ENCODE assay signal across 10 cellular contexts in the genomic region with DNA sequence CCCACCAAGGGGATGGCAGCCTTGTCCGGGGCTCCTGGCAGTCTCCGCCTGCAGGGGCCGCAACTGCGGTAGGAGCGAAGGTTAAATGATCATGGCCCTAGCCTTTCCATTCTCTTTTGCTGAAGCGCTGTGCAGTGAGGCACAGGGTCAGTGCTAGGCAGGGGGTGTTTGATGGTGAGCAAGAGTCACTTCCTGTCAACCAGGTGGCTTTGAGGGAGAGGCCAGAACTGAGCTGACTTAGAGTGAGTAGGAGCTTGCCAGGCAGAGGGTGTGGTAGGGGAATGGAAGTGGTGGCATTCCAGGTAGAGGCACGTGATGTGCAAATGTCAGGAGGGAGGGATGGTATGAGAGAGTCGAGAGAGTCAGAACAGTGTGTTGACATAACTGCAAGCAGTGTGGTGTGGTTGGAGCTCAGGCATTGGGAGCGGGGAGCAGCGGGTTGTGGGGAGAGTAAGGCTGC. TPM values are rescaled to one million over a fixed set of nuclear protein-coding genes. Genes with fewer than 3 reads are reported as not detected.
DNase-seq lines count a peak whose midpoint lies in the region; ATAC-seq, FAIRE-seq and TF ChIP-seq lines count a peak whose summit lies in the region.
"Had no signal": no experiment of that assay in that cellular context is flagged by ENCODE, and none has a peak within 500 bp of the region (broad histone marks: within the 10 kb centered on the region; RNA-seq: fewer than 3 reads in every experiment).

No MANE protein-coding gene starts in this region.

- H2BK5ac ChIP-seq in mesendoderm (ENCODE audit: low read length), result no peak overlapping the region

- no peak overlapping the region for H2BK120ac ChIP-seq in mesendoderm (ENCODE audit: low read depth, low read length)

- no peak for TF ChIP-seq CTCF in A549 (IDR thresholded peaks at IDR 0.05)

- H3K23ac ChIP-seq in mesendoderm (ENCODE audit: low read length), result no peak overlapping the region

- H3K27me3 ChIP-seq in H7 (ENCODE audit: control insufficient read depth, insufficient read depth, low read length) (no peaks in the 10 kb centered on the region), mesendoderm (ENCODE audit: insufficient read depth, low read length, poor library complexity) (no peaks in the 10 kb centered on the region)

- H3K79me1 ChIP-seq in mesendoderm (ENCODE audit: low read length), result no peaks in the 10 kb centered on the region

- H3K4me2 ChIP-seq in A549 (no peak overlapping the region), mesendoderm (ENCODE audit: low read length) (no peak overlapping the region)

- H3K27me3 Mint-ChIP-seq in activated naive CD8-positive, alpha-beta T cell treated with anti-CD3 and anti-CD28 coated beads, Interleukin-2, amount 10 ng/mL, durations not matched to agents 7 days and 5 days, result no peaks in the 10 kb centered on the region

- H3K56ac ChIP-seq in mesendoderm (ENCODE audit: low read length), result no peak overlapping the region

- 86% methylated on average over 10 of the region's 10 CpGs for WGBS in A549 (ENCODE audit: missing lambda C conversion rate)
- no CpG with 5 or more reads among the region's 10 CpGs for WGBS in mesendoderm (ENCODE audit: extremely low coverage, insufficient coverage, low lambda C conversion rate)

- H3K9ac ChIP-seq in mesendoderm (ENCODE audit: low read length), result no peak overlapping the region

- H3K36me3 ChIP-seq in H7 (replicated peaks; ENCODE audit: control insufficient read depth, insufficient read depth, low read length), result no peaks in the 10 kb centered on the region
- H3K36me3 ChIP-seq in mesendoderm (ENCODE audit: control insufficient read depth, insufficient read depth, low read length), result no peaks in the 10 kb centered on the region

- H3K4me1 Mint-ChIP-seq in activated naive CD8-positive, alpha-beta T cell treated with anti-CD3 and anti-CD28 coated beads, Interleukin-2, amount 10 ng/mL, durations not matched to agents 7 days and 5 days, result peaks cover 9% of the 10 kb centered on the region

- POLR2A ChIA-PET in A549 (lab: Yijun Ruan, JAX), result no interaction called here
- POLR2A ChIA-PET in activated naive CD8-positive, alpha-beta T cell treated with anti-CD3 and anti-CD28 coated beads, Interleukin-2, amount 10 ng/mL, durations not matched to agents 7 days and 5 days (lab: Charles Lee), result interaction anchor here (1.1 kb wide), 1 partner anchor 31 kb away, joined by 10 read pairs; no protein-coding TSS in a partner anchor

- no peak overlapping the region for H4K5ac ChIP-seq in mesendoderm (ENCODE audit: low read length)

- no peak overlapping the region for H3K4me3 ChIP-seq in A549
- no peak overlapping the region for H3K4me3 ChIP-seq in H7 (ENCODE audit: insufficient read depth, low read depth, low read length)
- H3K4me3 ChIP-seq in mesendoderm (ENCODE audit: low read length), result no peak overlapping the region

- H4K8ac ChIP-seq in mesendoderm (ENCODE audit: low read depth, low read length), result no peak overlapping the region

- no peak overlapping the region for H2AK5ac ChIP-seq in mesendoderm (ENCODE audit: low read length)

- no peak overlapping the region for H3K4me3 Mint-ChIP-seq in activated naive CD8-positive, alpha-beta T cell treated with anti-CD3 and anti-CD28 coated beads, Interleukin-2, amount 10 ng/mL, durations not matched to agents 7 days and 5 days

- peak overlapping the region; percentile 46 for H3K27ac Mint-ChIP-seq in activated naive CD8-positive, alpha-beta T cell treated with anti-CD3 and anti-CD28 coated beads, Interleukin-2, amount 10 ng/mL, durations not matched to agents 7 days and 5 days

- no peak for FAIRE-seq in A549 (lab: Jason Lieb, UNC)

- no peaks in the 10 kb centered on the region for H3K79me2 ChIP-seq in mesendoderm (ENCODE audit: control insufficient read depth, insufficient read depth, low read length)

- no peak overlapping the region for H2BK15ac ChIP-seq in mesendoderm (replicated peaks; ENCODE audit: low read depth)

- H3K4me1 ChIP-seq in A549 (peaks cover 36% of the 10 kb centered on the region), mesendoderm (ENCODE audit: control insufficient read depth, low read depth, low read length) (no peaks in the 10 kb centered on the region)

- peak overlapping the region; percentile 87 to 90; a peak in 4 of 6 replicates for H3K27ac ChIP-seq in A549
- no peak overlapping the region for H3K27ac ChIP-seq in mesendoderm (ENCODE audit: low read depth, low read length)

- peaks cover 22% of the 10 kb centered on the region for H3K36me3 Mint-ChIP-seq in activated naive CD8-positive, alpha-beta T cell treated with anti-CD3 and anti-CD28 coated beads, Interleukin-2, amount 10 ng/mL, durations not matched to agents 7 days and 5 days

- H3K9me3 Mint-ChIP-seq in activated naive CD8-positive, alpha-beta T cell treated with anti-CD3 and anti-CD28 coated beads, Interleukin-2, amount 10 ng/mL, durations not matched to agents 7 days and 5 days, result no peaks in the 10 kb centered on the region
- H3K9me3 Mint-ChIP-seq: immature natural killer cell had no signal

- H3K9me3 ChIP-seq in A549, result no peaks in the 10 kb centered on the region

- ATAC-seq in A549, result no peak
- peak; percentile 42 for ATAC-seq in activated naive CD8-positive, alpha-beta T cell treated with anti-CD3 and anti-CD28 coated beads, Interleukin-2, amount 10 ng/mL, durations not matched to agents 7 days and 5 days (ENCODE audit: low read depth)
- ATAC-seq in GM19455 (IDR thresholded peaks at IDR 0.05; ENCODE audit: unreplicated experiment), result no peak

- no peak for TF ChIP-seq EP300 in A549 (IDR thresholded peaks at IDR 0.05)

- TF ChIP-seq POLR2A in A549 (IDR thresholded peaks at IDR 0.05; ENCODE audit: low read length), result no peak; the same call in 1 of the 2 replicates

- DNase-seq in A549 (ENCODE audit: low read depth in 1 of 2, low spot score in 1 of 2) (peak in 1 of 2 experiments; percentile 18), H7 (peak; percentile 72), mesendoderm (peak; percentile 52), DMS 273 (lab: John Stamatoyannopoulos, UW; ENCODE audit: unreplicated experiment) (no peak), NCI-H146 (lab: John Stamatoyannopoulos, UW) (no peak), NCI-H2081 (lab: John Stamatoyannopoulos, UW) (no peak)
- DNase-seq in activated naive CD8-positive, alpha-beta T cell treated with anti-CD3 and anti-CD28 coated beads, Interleukin-2, amount 10 ng/mL, durations not matched to agents 7 days and 5 days, result no peak
- DNase-seq: NCI-H345 had no signal

- no peak for TF ChIP-seq RAD21 in A549 (conservative IDR thresholded peaks at IDR 0.05 in 1 of 2, IDR thresholded peaks at IDR 0.05 in 1 of 2)

- no peak overlapping the region for H3K18ac ChIP-seq in mesendoderm (ENCODE audit: low read length)

- CTCF ChIA-PET in A549 (lab: Yijun Ruan, JAX), result interaction anchor here (1.1 kb wide), 1 partner anchor 71 kb away, joined by 3 read pairs; no protein-coding TSS in a partner anchor

- no peak overlapping the region for H3K4ac ChIP-seq in mesendoderm (ENCODE audit: low read depth, low read length)

TF ChIP-seq in A549, 52 proteins besides CTCF, POLR2A, EP300 and RAD21 (continues in another document):
- TF ChIP-seq, protein P1, sequence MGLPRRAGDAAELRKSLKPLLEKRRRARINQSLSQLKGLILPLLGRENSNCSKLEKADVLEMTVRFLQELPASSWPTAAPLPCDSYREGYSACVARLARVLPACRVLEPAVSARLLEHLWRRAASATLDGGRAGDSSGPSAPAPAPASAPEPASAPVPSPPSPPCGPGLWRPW (IDR thresholded peaks at IDR 0.05), result no peak
- TF ChIP-seq HOXB5 (CRISPR knock-in tag; IDR thresholded peaks at IDR 0.05) (no peak), NPAS2 (CRISPR knock-in tag; IDR thresholded peaks at IDR 0.05; ENCODE audit: borderline replicate concordance) (no peak), NR3C1 (IDR thresholded peaks at IDR 0.05) (no peak), EHF (CRISPR knock-in tag; IDR thresholded peaks at IDR 0.05) (no peak), FOSL2 (IDR thresholded peaks at IDR 0.05) (no peak), FOSL2 (CRISPR knock-in tag; IDR thresholded peaks at IDR 0.05) (no peak), ZSCAN20 (CRISPR knock-in tag; IDR thresholded peaks at IDR 0.05) (no peak), KDM1A (IDR thresholded peaks at IDR 0.05; ENCODE audit: low read depth) (no peak)
- TF ChIP-seq, protein P2, sequence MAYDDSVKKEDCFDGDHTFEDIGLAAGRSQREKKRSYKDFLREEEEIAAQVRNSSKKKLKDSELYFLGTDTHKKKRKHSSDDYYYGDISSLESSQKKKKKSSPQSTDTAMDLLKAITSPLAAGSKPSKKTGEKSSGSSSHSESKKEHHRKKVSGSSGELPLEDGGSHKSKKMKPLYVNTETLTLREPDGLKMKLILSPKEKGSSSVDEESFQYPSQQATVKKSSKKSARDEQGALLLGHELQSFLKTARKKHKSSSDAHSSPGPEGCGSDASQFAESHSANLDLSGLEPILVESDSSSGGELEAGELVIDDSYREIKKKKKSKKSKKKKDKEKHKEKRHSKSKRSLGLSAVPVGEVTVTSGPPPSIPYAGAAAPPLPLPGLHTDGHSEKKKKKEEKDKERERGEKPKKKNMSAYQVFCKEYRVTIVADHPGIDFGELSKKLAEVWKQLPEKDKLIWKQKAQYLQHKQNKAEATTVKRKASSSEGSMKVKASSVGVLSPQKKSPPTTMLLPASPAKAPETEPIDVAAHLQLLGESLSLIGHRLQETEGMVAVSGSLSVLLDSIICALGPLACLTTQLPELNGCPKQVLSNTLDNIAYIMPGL (CRISPR knock-in tag; IDR thresholded peaks at IDR 0.05; ENCODE audit: borderline replicate concordance), result no peak

RNA-seq across cellular contexts. Expression of a gene that starts 33.1 kb away (rescaled TPM):
- polyA plus RNA-seq in A549 (2011; rRNA removed) (4.7 and 6.6 TPM in 2 replicates), A549 (2017; fragmentation: RNase III; extraction: RNeasy Plus Mini Kit Qiagen cat#74134 plus additional on column Dnase treatment) (2.9 to 3.6 TPM (median 3.1 TPM) in 3 replicates)
- 2.0 and 2.4 TPM in 2 replicates for polyA plus RNA-seq in A549 (2012; cell fraction: cytosol; rRNA removed)
- 5.3 and 6.9 TPM in 2 replicates for polyA plus RNA-seq in A549 (2012; cell fraction: nucleus; rRNA removed)
- polyA minus RNA-seq in A549 (2011; rRNA and poly(A)+ RNA removed), result 11.5 and 14.1 TPM in 2 replicates
- total RNA-seq in H7 (2014; rRNA removed; shearing (Covaris generic)), result 2.2 and 3.8 TPM in 2 replicates
- 10 to 100 TPM; 18.8 to 21.1 TPM for total RNA-seq in activated naive CD8-positive, alpha-beta T cell treated with anti-CD3 and anti-CD28 coated beads, Interleukin-2, amount 10 ng/mL, durations not matched to agents 7 days and 5 days
- polyA plus RNA-seq in mesendoderm (2013, experiment 1 of 2), result 2.4 TPM
- polyA plus RNA-seq in mesendoderm (2013, experiment 2 of 2), result 2.3 TPM

RNA-seq across cellular contexts. Expression of a gene that starts 52.8 kb away (rescaled TPM):
- polyA plus RNA-seq in A549 (2011; rRNA removed) (21.6 and 33.3 TPM in 2 replicates), A549 (2017; fragmentation: RNase III; extraction: RNeasy Plus Mini Kit Qiagen cat#74134 plus additional on column Dnase treatment) (15.6 to 18.6 TPM (median 16.8 TPM) in 3 replicates)
- 5.6 TPM in 2 replicates for polyA plus RNA-seq in A549 (2012; cell fraction: cytosol; rRNA removed)
- polyA plus RNA-seq in A549 (2012; cell fraction: nucleus; rRNA removed), result 1.1 and 2.0 TPM in 2 replicates
- polyA minus RNA-seq in A549 (2011; rRNA and poly(A)+ RNA removed), result 9.0 and 12.6 TPM in 2 replicates
- total RNA-seq in H7 (2014; rRNA removed; shearing (Covaris generic)), result 21.8 and 27.6 TPM in 2 replicates
- 10 to 100 TPM; 13.6 to 13.8 TPM for total RNA-seq in activated naive CD8-positive, alpha-beta T cell treated with anti-CD3 and anti-CD28 coated beads, Interleukin-2, amount 10 ng/mL, durations not matched to agents 7 days and 5 days
- 11.9 TPM for polyA plus RNA-seq in mesendoderm (2013, experiment 1 of 2)
- polyA plus RNA-seq in mesendoderm (2013, experiment 2 of 2), result 12.2 TPM

Comparison
In these comparisons a context has a peak if more than half of its experiments do, and no peak if none do; other contexts are left out.
1. DNase-seq: peak in H7 (single experiment) and mesendoderm (single experiment); none in activated naive CD8-positive, alpha-beta T cell treated with anti-CD3 and anti-CD28 coated beads, Interleukin-2, amount 10 ng/mL, durations not matched to agents 7 days and 5 days (single experiment), DMS 273 (single experiment), NCI-H146 (single experiment) and NCI-H2081 (0 of 2).